8 cellular contexts compared by ENCODE assay signal in genomic region chr9:120936011-120936763, GRCh38. TPM values are rescaled to one million over a fixed set of nuclear protein-coding genes. Genes with fewer than 3 reads are reported as not detected.
DNase-seq lines count a peak whose midpoint lies in the region; ATAC-seq and TF ChIP-seq lines count a peak whose summit lies in the region.

No MANE protein-coding gene starts in this region.

- DNase-seq in C1 segment of cervical spinal cord (lab: John Stamatoyannopoulos, UW) (peak in 12 of 14 donors; percentile 60 to 86 (median 80)), GM20000 (ENCODE audit: low spot score) (peak; percentile 76), LoVo (ENCODE audit: low spot score) (peak; percentile 89), fibroblast of pulmonary artery (ENCODE audit: low read depth) (peak; percentile 97), neural crest cell (ENCODE audit: low read depth, low spot score) (peak; percentile 95)
- peak; percentile 77 for DNase-seq in activated effector memory CD4-positive, alpha-beta T cell treated with Interleukin-2 at 50 U/mL for 16 hours
- peak; percentile 80 to 84 for DNase-seq in stimulated activated naive CD8-positive, alpha-beta T cell treated with anti-CD3 and anti-CD28 coated beads, Interleukin-15, amount 100 ng/mL, for 72 hours

- H3K4me3 Mint-ChIP-seq in neural crest cell = no peak overlapping the region
- peak overlapping the region; percentile 66 to 69 for H3K4me3 Mint-ChIP-seq in stimulated activated naive CD8-positive, alpha-beta T cell treated with anti-CD3 and anti-CD28 coated beads, Interleukin-15, amount 100 ng/mL, for 72 hours

- no peaks in the 10 kb centered on the region for H3K9me3 Mint-ChIP-seq in neural crest cell
- no peaks in the 10 kb centered on the region for H3K9me3 Mint-ChIP-seq in stimulated activated naive CD8-positive, alpha-beta T cell treated with anti-CD3 and anti-CD28 coated beads, Interleukin-15, amount 100 ng/mL, for 72 hours

- TF ChIP-seq CTCF in GM20000 (IDR thresholded peaks at IDR 0.05; ENCODE audit: extremely low read depth, missing control alignments) (peak; percentile 81), fibroblast of pulmonary artery (IDR thresholded peaks at IDR 0.05; ENCODE audit: low read length, missing control alignments) (peak; percentile 94), neural crest cell (conservative IDR thresholded peaks at IDR 0.05) (peak; percentile 91)

- H3K4me1 Mint-ChIP-seq in neural crest cell = peaks cover 39% of the 10 kb centered on the region
- H3K4me1 Mint-ChIP-seq in stimulated activated naive CD8-positive, alpha-beta T cell treated with anti-CD3 and anti-CD28 coated beads, Interleukin-15, amount 100 ng/mL, for 72 hours = peaks cover 72% of the 10 kb centered on the region

- no peaks in the 10 kb centered on the region for H3K36me3 Mint-ChIP-seq in neural crest cell (ENCODE audit: low read depth)

- H3K27ac Mint-ChIP-seq in neural crest cell (ENCODE audit: unreplicated experiment) = no peak overlapping the region
- H3K27ac Mint-ChIP-seq in stimulated activated naive CD8-positive, alpha-beta T cell treated with anti-CD3 and anti-CD28 coated beads, Interleukin-15, amount 100 ng/mL, for 72 hours = peak overlapping the region; percentile 80 to 90

- peak; percentile 76 for ATAC-seq in stimulated activated naive CD8-positive, alpha-beta T cell treated with anti-CD3 and anti-CD28 coated beads, Interleukin-15, amount 100 ng/mL, for 72 hours

- peak; percentile 66 for TF ChIP-seq POLR2A in Raji (IDR thresholded peaks at IDR 0.05; ENCODE audit: insufficient read depth, low read depth, low read length)

- peak overlapping the region; percentile 34 for H3K4me3 ChIP-seq in fibroblast of pulmonary artery (replicated peaks; ENCODE audit: low read depth, low read length)

- no peaks in the 10 kb centered on the region for H3K27me3 Mint-ChIP-seq in neural crest cell (ENCODE audit: low read depth)
- no peaks in the 10 kb centered on the region for H3K27me3 Mint-ChIP-seq in stimulated activated naive CD8-positive, alpha-beta T cell treated with anti-CD3 and anti-CD28 coated beads, Interleukin-15, amount 100 ng/mL, for 72 hours

RNA-seq across cellular contexts. Expression of gene TRAF1, which starts 9.6 kb away (rescaled TPM):
- total RNA-seq in neural crest cell = 3.5 and 3.8 TPM in 2 replicates

RNA-seq across cellular contexts. Expression of gene PHF19, which starts 59.2 kb away (rescaled TPM):
- total RNA-seq in neural crest cell = 100.0 and 110 TPM in 2 replicates

Comparison
In these comparisons a context has a peak if more than half of its experiments do, and no peak if none do; other contexts are left out.
1. Peak in every context shown above with its lines: DNase-seq, ATAC-seq and H3K4me3 ChIP-seq.